In the genomic region with DNA sequence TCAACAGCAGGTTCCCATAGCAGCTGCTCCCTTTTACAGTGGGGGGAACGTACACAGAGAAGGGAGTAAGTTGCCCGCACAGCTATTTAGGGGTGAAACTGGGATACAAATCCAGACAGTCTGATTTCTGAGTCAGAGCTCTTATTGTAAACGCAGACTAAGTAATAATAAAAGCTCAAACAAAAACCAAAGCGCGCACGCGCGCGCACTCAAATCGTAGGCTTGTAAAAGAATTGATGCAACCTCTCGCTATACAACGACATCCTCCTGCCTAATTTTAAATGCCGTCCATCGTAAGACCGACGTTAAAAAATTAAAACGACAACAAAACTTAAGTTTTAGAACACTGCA, we compare ENCODE assay signal across 8 cellular contexts. TPM values are rescaled to one million over a fixed set of nuclear protein-coding genes. Genes with fewer than 3 reads are reported as not detected.
A peak's percentile ranks its signal among the peaks of the same experiment; 100 is the strongest.
DNase-seq lines count a peak whose midpoint lies in the region; ATAC-seq and TF ChIP-seq lines count a peak whose summit lies in the region.

No MANE protein-coding gene starts in this region.

- H3K27ac Mint-ChIP-seq in CD4-positive, alpha-beta memory T cell = peak overlapping the region in 4 of 7 donors; percentile 52 to 82 (median 66)
- peak overlapping the region; percentile 55 for H3K27ac Mint-ChIP-seq in neural progenitor cell

- H3K36me3 Mint-ChIP-seq in CD4-positive, alpha-beta memory T cell = peaks cover 0 to 2% of the 10 kb centered on the region in 2 donors
- H3K36me3 Mint-ChIP-seq in neural progenitor cell = peaks cover 3% of the 10 kb centered on the region

- H4K20me1 ChIP-seq in fibroblast of lung (ENCODE audit: control insufficient read depth, extremely low read depth, insufficient read depth, low read length) (no peaks in the 10 kb centered on the region), neural progenitor cell (ENCODE audit: low read depth) (no peaks in the 10 kb centered on the region)

- TF ChIP-seq CTCF in fibroblast of lung (conservative IDR thresholded peaks at IDR 0.05 in 1 of 2, IDR thresholded peaks at IDR 0.05 in 1 of 2; ENCODE audit: low read depth in 1 of 2, low read length in 2 of 2) (no peak), neural progenitor cell (IDR thresholded peaks at IDR 0.05) (no peak), vagina (IDR thresholded peaks at IDR 0.05) (no peak)

- H3K4me3 Mint-ChIP-seq in CD4-positive, alpha-beta memory T cell = peak overlapping the region; percentile 73 to 92 (median 88)
- peak overlapping the region; percentile 92 for H3K4me3 Mint-ChIP-seq in neural progenitor cell

- peaks cover 23% of the 10 kb centered on the region for H3K27me3 ChIP-seq in CD4-positive, alpha-beta memory T cell (ENCODE audit: insufficient read depth, low read length)
- H3K27me3 ChIP-seq in fibroblast of lung (ENCODE audit: control insufficient read depth, insufficient read depth, low read length) (no peaks in the 10 kb centered on the region), neural progenitor cell (peaks cover 80% of the 10 kb centered on the region), vagina (no peaks in the 10 kb centered on the region)

- H3K4me3 ChIP-seq in CD4-positive, alpha-beta memory T cell (ENCODE audit: low read length in 2 of 2) = peak overlapping the region in 1 of 2 donors; percentile 5
- H3K4me3 ChIP-seq in fibroblast of lung (replicated peaks in 1 of 4; ENCODE audit: control extremely low read depth in 1 of 4, insufficient read depth in 1 of 4, low read depth in 3 of 4, low read length in 4 of 4) (peak overlapping the region; percentile 61 to 82 (median 80)), neural progenitor cell (peak overlapping the region; percentile 76), vagina (peak overlapping the region; percentile 59 to 81)

- H3K4me1 Mint-ChIP-seq in CD4-positive, alpha-beta memory T cell = peaks cover 6 to 29% (median 18%) of the 10 kb centered on the region in 4 donors
- H3K4me1 Mint-ChIP-seq in neural progenitor cell = peaks cover 50% of the 10 kb centered on the region

- H3K27ac ChIP-seq in CD4-positive, alpha-beta memory T cell (ENCODE audit: low read depth, low read length) = no peak overlapping the region
- peak overlapping the region; percentile 73 for H3K27ac ChIP-seq in fibroblast of lung (ENCODE audit: insufficient read depth, low read length)
- H3K27ac ChIP-seq in neural progenitor cell = no peak overlapping the region
- peak overlapping the region; percentile 94 for H3K27ac ChIP-seq in vagina

- no peaks in the 10 kb centered on the region for H3K79me2 ChIP-seq in fibroblast of lung (ENCODE audit: control insufficient read depth, insufficient read depth, low read length)
- no peaks in the 10 kb centered on the region for H3K79me2 ChIP-seq in neural progenitor cell (ENCODE audit: low read depth)

- CTCF ChIA-PET in CD4-positive, alpha-beta memory T cell (lab: Charles Lee; ENCODE audit: partially characterized antibody) = no interaction called here

- H3K9ac ChIP-seq in fibroblast of lung (ENCODE audit: insufficient read depth, low read length) = peak overlapping the region; percentile 79
- no peak overlapping the region for H3K9ac ChIP-seq in neural progenitor cell

- H3K9me3 Mint-ChIP-seq in CD4-positive, alpha-beta memory T cell = no peaks in the 10 kb centered on the region
- H3K9me3 Mint-ChIP-seq in neural progenitor cell = no peaks in the 10 kb centered on the region

- no peaks in the 10 kb centered on the region for H3K9me3 ChIP-seq in CD4-positive, alpha-beta memory T cell (ENCODE audit: control insufficient read depth in 1 of 2, low read length in 2 of 2)
- H3K9me3 ChIP-seq in fibroblast of lung (ENCODE audit: control insufficient read depth, insufficient read depth, low read depth, low read length) (no peaks in the 10 kb centered on the region), neural progenitor cell (ENCODE audit: low read depth) (no peaks in the 10 kb centered on the region), vagina (no peaks in the 10 kb centered on the region)

- H3K4me2 ChIP-seq in fibroblast of lung (ENCODE audit: extremely low read depth, insufficient read depth, low read length) (peak overlapping the region; percentile 81), neural progenitor cell (peak overlapping the region; percentile 99)

- intact Hi-C loops in CD4-positive, alpha-beta memory T cell (cut with micrococcal nuclease) = loop anchor here (5.0 kb wide), 1 partner anchor 65 kb away; no protein-coding TSS in a partner anchor
- intact Hi-C loops in vagina (cut with DNase I) = loop anchor here (10.0 kb wide), 1 partner anchor 388 kb away; no protein-coding TSS in a partner anchor

- POLR2A ChIA-PET in CD4-positive, alpha-beta memory T cell (lab: Charles Lee; ENCODE audit: partially characterized antibody) = no interaction called here

- H2AFZ ChIP-seq in fibroblast of lung (ENCODE audit: low read length) = peak overlapping the region; percentile 96
- H2AFZ ChIP-seq in neural progenitor cell (replicated peaks) = peak overlapping the region; percentile 93

- DNase-seq in CD4-positive, alpha-beta memory T cell = peak in 1 of 5 donors; percentile 46
- peak; percentile 19 for DNase-seq in activated T-cell treated with anti-CD3 and anti-CD28 coated beads for 1 hour (ENCODE audit: low read depth)
- DNase-seq in fibroblast of lung (ENCODE audit: low read depth in 2 of 2) = peak; percentile 93 to 94
- DNase-seq in neural progenitor cell (ENCODE audit: low spot score) = peak; percentile 34
- no peak for DNase-seq in vagina (ENCODE audit: extremely low spot score in 2 of 2)
- no peak for DNase-seq in OCI-M1 (lab: John Stamatoyannopoulos, UW)
- DNase-seq in GM19238 (ENCODE audit: insufficient read length, low spot score) = no peak

- H3K4me1 ChIP-seq in CD4-positive, alpha-beta memory T cell (ENCODE audit: insufficient read depth, low read length) = peaks cover 9% of the 10 kb centered on the region
- H3K4me1 ChIP-seq in fibroblast of lung (ENCODE audit: control insufficient read depth, extremely low read depth, insufficient read depth, low read length) (peaks cover 4% of the 10 kb centered on the region), neural progenitor cell (peaks cover 39% of the 10 kb centered on the region), vagina (peaks cover 21% of the 10 kb centered on the region)

- no peak for TF ChIP-seq POLR2A in vagina (IDR thresholded peaks at IDR 0.05)

- peaks cover 43% of the 10 kb centered on the region for H3F3A ChIP-seq in neural progenitor cell (ENCODE audit: low read depth)

- ATAC-seq in HG03159 (IDR thresholded peaks at IDR 0.05; ENCODE audit: unreplicated experiment) = peak; percentile 6

- peaks cover 31 to 45% of the 10 kb centered on the region in 2 donors for H3K27me3 Mint-ChIP-seq in CD4-positive, alpha-beta memory T cell
- H3K27me3 Mint-ChIP-seq in neural progenitor cell (ENCODE audit: insufficient read depth, low read depth) = peaks cover 8% of the 10 kb centered on the region

- H3K36me3 ChIP-seq in CD4-positive, alpha-beta memory T cell (ENCODE audit: insufficient read depth, low read length) = no peaks in the 10 kb centered on the region
- H3K36me3 ChIP-seq in fibroblast of lung (ENCODE audit: control insufficient read depth, insufficient read depth, low read length) (no peaks in the 10 kb centered on the region), neural progenitor cell (no peaks in the 10 kb centered on the region), vagina (peaks cover 0 to 9% of the 10 kb centered on the region in 2 donors)

RNA-seq across cellular contexts. Expression of gene DACT1, which starts 0.7 kb away (rescaled TPM):
- 1 to 10 TPM; 1.4 to 1.8 TPM for total RNA-seq in CD4-positive, alpha-beta memory T cell
- 1 to 10 TPM; 1.1 to 8.0 TPM for polyA plus RNA-seq in CD4-positive, alpha-beta memory T cell
- total RNA-seq in fibroblast of lung (10.2 and 22.6 TPM in 2 replicates), neural progenitor cell (ENCODE audit: low replicate concordance) (3.3 and 3.4 TPM in 2 replicates), vagina (9.8 TPM)
- 8.8 and 10.6 TPM in 2 replicates for polyA plus RNA-seq in fibroblast of lung
- 6.2 and 7.6 TPM in 2 replicates for polyA plus RNA-seq in fibroblast of lung (2012)
- polyA minus RNA-seq in fibroblast of lung (ENCODE audit: low replicate concordance) = 8.1 and 16.3 TPM in 2 replicates

Comparison
In these comparisons a context has a peak if more than half of its experiments do, and no peak if none do; other contexts are left out.
1. DNase-seq: peak in activated T-cell treated with anti-CD3 and anti-CD28 coated beads for 1 hour (single experiment), fibroblast of lung (2 of 2) and neural progenitor cell (single experiment); none in vagina (0 of 2), OCI-M1 (single experiment) and GM19238 (single experiment).
2. H3K27ac ChIP-seq: peak in fibroblast of lung (single experiment) and vagina (single experiment); none in CD4-positive, alpha-beta memory T cell (single experiment) and neural progenitor cell (single experiment).